15 cellular contexts compared by ENCODE assay signal in the genomic region with DNA sequence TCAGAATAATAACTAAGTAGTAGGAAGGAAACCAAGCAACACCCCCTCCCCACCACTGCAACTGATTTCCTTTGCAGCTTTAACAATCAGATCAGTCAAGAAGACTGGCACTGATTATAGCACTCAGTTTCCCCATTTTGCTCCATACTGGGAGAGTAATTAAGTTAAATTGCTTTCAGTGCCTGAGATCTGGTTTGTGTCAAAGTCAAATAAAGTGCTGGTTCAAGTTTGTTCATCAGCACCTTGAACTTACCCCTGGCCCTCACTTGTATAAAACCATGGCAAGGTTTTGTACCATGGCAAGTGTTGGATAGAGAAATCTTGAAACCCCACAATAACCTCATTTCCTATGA.
"Had no signal": no experiment of that assay in that cellular context is flagged by ENCODE, and none has a peak within 500 bp of the region (broad histone marks: within the 10 kb centered on the region; RNA-seq: fewer than 3 reads in every experiment).

No MANE protein-coding gene starts in this region.

- H3K4me1 ChIP-seq: colonic mucosa, foreskin keratinocyte, psoas muscle, testis had no signal

- H3K9me3 ChIP-seq: colonic mucosa, psoas muscle, stomach, testis had no signal

- ATAC-seq: activated CD8-positive, alpha-beta T cell treated with anti-CD3 and anti-CD28 coated beads for 36 hours; activated T-cell treated with anti-CD3 and anti-CD28 coated beads, Interleukin-2, amount 50 U/mL, for 72 hours; foreskin keratinocyte; natural killer cell; psoas muscle had no signal

- H3K36me3 Mint-ChIP-seq: activated naive CD8-positive, alpha-beta T cell treated with anti-CD3 and anti-CD28 coated beads, Interleukin-2, amount 10 ng/mL, durations not matched to agents 7 days and 5 days; brain; natural killer cell had no signal

- H3K27ac ChIP-seq: colonic mucosa, foreskin keratinocyte, psoas muscle, stomach, testis had no signal

- H3K27me3 ChIP-seq: colonic mucosa, stomach, testis had no signal

- DNase-seq: activated CD4-positive, alpha-beta T cell treated with anti-CD3 and anti-CD28 coated beads for 4 hours; activated CD8-positive, alpha-beta memory T cell treated with anti-CD3 and anti-CD28 coated beads, Interleukin-2, amount 50 U/mL, for 4 hours; activated CD8-positive, alpha-beta T cell treated with anti-CD3 and anti-CD28 coated beads for 36 hours; activated gamma-delta T cell treated with Interleukin-2 at 50 U/mL for 16 hours; activated naive CD8-positive, alpha-beta T cell treated with anti-CD3 and anti-CD28 coated beads, Interleukin-2, amount 10 ng/mL, durations not matched to agents 7 days and 5 days; activated T-cell treated with anti-CD3 and anti-CD28 coated beads, Interleukin-2, amount 50 U/mL, for 72 hours; central memory CD4-positive, alpha-beta T cell; colonic mucosa; foreskin keratinocyte; natural killer cell; psoas muscle; stomach; T-helper 2 cell; testis had no signal

- H3K36me3 ChIP-seq: colonic mucosa, stomach had no signal

- H3K27ac Mint-ChIP-seq: activated CD8-positive, alpha-beta T cell treated with anti-CD3 and anti-CD28 coated beads for 36 hours; activated naive CD8-positive, alpha-beta T cell treated with anti-CD3 and anti-CD28 coated beads, Interleukin-2, amount 10 ng/mL, durations not matched to agents 7 days and 5 days; activated T-cell treated with anti-CD3 and anti-CD28 coated beads, Interleukin-2, amount 50 U/mL, for 72 hours; natural killer cell had no signal

- H3K4me3 Mint-ChIP-seq: activated CD8-positive, alpha-beta T cell treated with anti-CD3 and anti-CD28 coated beads for 36 hours; activated naive CD8-positive, alpha-beta T cell treated with anti-CD3 and anti-CD28 coated beads, Interleukin-2, amount 10 ng/mL, durations not matched to agents 7 days and 5 days; activated T-cell treated with anti-CD3 and anti-CD28 coated beads, Interleukin-2, amount 50 U/mL, for 72 hours; natural killer cell had no signal

- H3K4me1 Mint-ChIP-seq: activated naive CD8-positive, alpha-beta T cell treated with anti-CD3 and anti-CD28 coated beads, Interleukin-2, amount 10 ng/mL, durations not matched to agents 7 days and 5 days; natural killer cell had no signal

- H3K4me3 ChIP-seq: colonic mucosa, psoas muscle, stomach, testis had no signal
